In the genomic region with DNA sequence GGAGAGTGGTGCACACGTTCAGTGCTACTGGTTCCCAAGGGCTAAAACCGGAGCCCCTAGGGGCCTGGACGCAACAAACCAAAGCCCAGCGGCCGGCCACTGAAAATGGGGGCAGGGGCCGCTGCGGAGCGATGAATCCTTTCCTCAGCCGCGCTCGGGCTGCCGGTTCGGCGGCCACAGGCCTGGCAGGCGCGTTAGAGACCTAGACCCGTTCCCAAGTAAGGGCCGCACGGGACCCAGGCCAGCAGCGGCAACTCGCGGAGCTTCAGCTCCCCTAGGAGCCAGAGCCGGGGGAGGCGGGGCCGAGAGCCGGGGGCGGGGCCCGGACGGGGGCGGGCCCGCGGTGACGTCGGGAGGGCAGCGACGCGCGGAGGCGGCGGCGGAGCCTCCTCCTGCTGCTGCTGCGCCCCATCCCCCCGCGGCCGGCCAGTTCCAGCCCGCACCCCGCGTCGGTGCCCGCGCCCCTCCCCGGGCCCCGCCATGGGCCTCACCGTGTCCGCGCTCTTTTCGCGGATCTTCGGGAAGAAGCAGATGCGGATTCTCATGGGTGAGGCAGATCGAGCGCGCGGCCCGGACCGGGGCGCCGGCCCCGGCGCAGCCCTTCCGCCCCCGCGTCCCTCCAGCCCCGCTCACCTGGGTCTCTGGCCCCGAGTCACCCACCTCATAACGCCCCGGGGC, we compare ENCODE assay signal across 1 cellular context.
TF ChIP-seq lines count a peak whose summit lies in the region.

A gene (plus strand): TSS at position 393 of the 678 bp plus-strand sequence. CDS start 88 bp downstream, at position 481.

TF ChIP-seq in GM23338, 12 proteins besides CTCF, POLR2A, EP300 and RAD21 (continued from another document):
- TF ChIP-seq, protein P1, sequence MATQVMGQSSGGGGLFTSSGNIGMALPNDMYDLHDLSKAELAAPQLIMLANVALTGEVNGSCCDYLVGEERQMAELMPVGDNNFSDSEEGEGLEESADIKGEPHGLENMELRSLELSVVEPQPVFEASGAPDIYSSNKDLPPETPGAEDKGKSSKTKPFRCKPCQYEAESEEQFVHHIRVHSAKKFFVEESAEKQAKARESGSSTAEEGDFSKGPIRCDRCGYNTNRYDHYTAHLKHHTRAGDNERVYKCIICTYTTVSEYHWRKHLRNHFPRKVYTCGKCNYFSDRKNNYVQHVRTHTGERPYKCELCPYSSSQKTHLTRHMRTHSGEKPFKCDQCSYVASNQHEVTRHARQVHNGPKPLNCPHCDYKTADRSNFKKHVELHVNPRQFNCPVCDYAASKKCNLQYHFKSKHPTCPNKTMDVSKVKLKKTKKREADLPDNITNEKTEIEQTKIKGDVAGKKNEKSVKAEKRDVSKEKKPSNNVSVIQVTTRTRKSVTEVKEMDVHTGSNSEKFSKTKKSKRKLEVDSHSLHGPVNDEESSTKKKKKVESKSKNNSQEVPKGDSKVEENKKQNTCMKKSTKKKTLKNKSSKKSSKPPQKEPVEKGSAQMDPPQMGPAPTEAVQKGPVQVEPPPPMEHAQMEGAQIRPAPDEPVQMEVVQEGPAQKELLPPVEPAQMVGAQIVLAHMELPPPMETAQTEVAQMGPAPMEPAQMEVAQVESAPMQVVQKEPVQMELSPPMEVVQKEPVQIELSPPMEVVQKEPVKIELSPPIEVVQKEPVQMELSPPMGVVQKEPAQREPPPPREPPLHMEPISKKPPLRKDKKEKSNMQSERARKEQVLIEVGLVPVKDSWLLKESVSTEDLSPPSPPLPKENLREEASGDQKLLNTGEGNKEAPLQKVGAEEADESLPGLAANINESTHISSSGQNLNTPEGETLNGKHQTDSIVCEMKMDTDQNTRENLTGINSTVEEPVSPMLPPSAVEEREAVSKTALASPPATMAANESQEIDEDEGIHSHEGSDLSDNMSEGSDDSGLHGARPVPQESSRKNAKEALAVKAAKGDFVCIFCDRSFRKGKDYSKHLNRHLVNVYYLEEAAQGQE (IDR thresholded peaks at IDR 0.05; ENCODE audit: unreplicated experiment): no peak
- no peak for TF ChIP-seq STAT1 (IDR thresholded peaks at IDR 0.05; ENCODE audit: unreplicated experiment)
